36 cellular contexts compared by ENCODE assay signal in genomic region chr14:71800878-71801277, GRCh38.
"Had no signal": no experiment of that assay in that cellular context is flagged by ENCODE, and none has a peak within 500 bp of the region (broad histone marks: within the 10 kb centered on the region; RNA-seq: fewer than 3 reads in every experiment).

No MANE protein-coding gene starts in this region.

- H3K4me1 ChIP-seq: ascending aorta had no signal

- H3K4me3 Mint-ChIP-seq: activated B cell treated with CpG ODN at 0.5 μM for 24 hours; activated CD4-positive, alpha-beta memory T cell treated with anti-CD3 and anti-CD28 coated beads for 36 hours; activated CD4-positive, alpha-beta T cell treated with anti-CD3 and anti-CD28 coated beads, Interleukin-2, amount 10 ng/mL, durations not matched to agents 24 days and 14 days; activated CD8-positive, alpha-beta memory T cell treated with anti-CD3 and anti-CD28 coated beads, Interleukin-2, amount 10 ng/mL, durations not matched to agents 7 days and 5 days; activated CD8-positive, alpha-beta T cell treated with anti-CD3 and anti-CD28 coated beads, Interleukin-2, amount 10 ng/mL, durations not matched to agents 7 days and 5 days; activated naive CD4-positive, alpha-beta T cell treated with anti-CD3 and anti-CD28 coated beads, Interleukin-2, amount 10 ng/mL, durations not matched to agents 7 days and 5 days; activated naive CD4-positive, alpha-beta T cell treated with anti-CD3 and anti-CD28 coated beads, Interleukin-2, amount 50 U/mL, for 24 hours; activated naive CD8-positive, alpha-beta T cell; activated naive CD8-positive, alpha-beta T cell treated with anti-CD3 and anti-CD28 coated beads, Interleukin-2, amount 10 ng/mL, durations not matched to agents 7 days and 5 days; activated naive CD8-positive, alpha-beta T cell treated with anti-CD3 and anti-CD28 coated beads, Interleukin-2, amount 50 U/mL, for 24 hours; activated T-cell treated with anti-CD3 and anti-CD28 coated beads, Interleukin-2, amount 50 U/mL, for 24 hours; brain; central memory CD8-positive, alpha-beta T cell; T-helper 1 cell treated with Interleukin-12 subunit alpha and Interleukin-12 subunit beta and Interleukin-4 antibody, amounts not matched to agents 30 μg/mL and 1 μg/mL, for 36 hours; T-helper 2 cell treated with Interferon-gamma antibody and Interleukin-4, amounts not matched to agents 5 μg/mL and 100 μg/mL, for 36 hours had no signal

- H3K27me3 Mint-ChIP-seq: brain had no signal

- H3K27ac Mint-ChIP-seq: activated B cell treated with CpG ODN at 0.5 μM for 24 hours; activated CD4-positive, alpha-beta memory T cell treated with anti-CD3 and anti-CD28 coated beads for 36 hours; activated CD4-positive, alpha-beta T cell treated with anti-CD3 and anti-CD28 coated beads, Interleukin-2, amount 10 ng/mL, durations not matched to agents 24 days and 14 days; activated CD8-positive, alpha-beta memory T cell treated with anti-CD3 and anti-CD28 coated beads, Interleukin-2, amount 10 ng/mL, durations not matched to agents 7 days and 5 days; activated CD8-positive, alpha-beta T cell treated with anti-CD3 and anti-CD28 coated beads, Interleukin-2, amount 10 ng/mL, durations not matched to agents 7 days and 5 days; activated naive CD4-positive, alpha-beta T cell treated with anti-CD3 and anti-CD28 coated beads, Interleukin-2, amount 10 ng/mL, durations not matched to agents 7 days and 5 days; activated naive CD4-positive, alpha-beta T cell treated with anti-CD3 and anti-CD28 coated beads, Interleukin-2, amount 50 U/mL, for 24 hours; activated naive CD8-positive, alpha-beta T cell; activated naive CD8-positive, alpha-beta T cell treated with anti-CD3 and anti-CD28 coated beads, Interleukin-2, amount 10 ng/mL, durations not matched to agents 7 days and 5 days; activated naive CD8-positive, alpha-beta T cell treated with anti-CD3 and anti-CD28 coated beads, Interleukin-2, amount 50 U/mL, for 24 hours; activated T-cell treated with anti-CD3 and anti-CD28 coated beads, Interleukin-2, amount 50 U/mL, for 24 hours; activated T-helper 2 cell treated with anti-CD3 and anti-CD28 coated beads, Interferon-gamma antibody, Interleukin-2, Interleukin-4, amounts not matched to agents 10 μg/mL and 5 μg/mL and 100 μg/mL, durations not matched to agents 14 hours and 24 hours and 36 hours; brain; T-helper 1 cell treated with Interleukin-12 subunit alpha and Interleukin-12 subunit beta and Interleukin-4 antibody, amounts not matched to agents 30 μg/mL and 1 μg/mL, for 36 hours; T-helper 2 cell treated with Interferon-gamma antibody and Interleukin-4, amounts not matched to agents 5 μg/mL and 100 μg/mL, for 36 hours had no signal

- H3K36me3 ChIP-seq: ascending aorta, cardiac muscle cell had no signal

- H3K27me3 ChIP-seq: ascending aorta, cardiac muscle cell had no signal

- H3K9me3 ChIP-seq: ascending aorta had no signal

- H3K4me1 Mint-ChIP-seq: activated B cell treated with CpG ODN at 0.5 μM for 24 hours; activated CD4-positive, alpha-beta T cell treated with anti-CD3 and anti-CD28 coated beads, Interleukin-2, amount 10 ng/mL, durations not matched to agents 24 days and 14 days; activated CD8-positive, alpha-beta memory T cell treated with anti-CD3 and anti-CD28 coated beads, Interleukin-2, amount 10 ng/mL, durations not matched to agents 7 days and 5 days; activated naive CD4-positive, alpha-beta T cell treated with anti-CD3 and anti-CD28 coated beads, Interleukin-2, amount 10 ng/mL, durations not matched to agents 7 days and 5 days; activated naive CD4-positive, alpha-beta T cell treated with anti-CD3 and anti-CD28 coated beads, Interleukin-2, amount 50 U/mL, for 24 hours; activated naive CD8-positive, alpha-beta T cell treated with anti-CD3 and anti-CD28 coated beads, Interleukin-2, amount 10 ng/mL, durations not matched to agents 7 days and 5 days; activated naive CD8-positive, alpha-beta T cell treated with anti-CD3 and anti-CD28 coated beads, Interleukin-2, amount 50 U/mL, for 24 hours; brain; central memory CD8-positive, alpha-beta T cell had no signal

- H3K36me3 Mint-ChIP-seq: activated CD4-positive, alpha-beta memory T cell treated with anti-CD3 and anti-CD28 coated beads for 36 hours; activated CD8-positive, alpha-beta memory T cell treated with anti-CD3 and anti-CD28 coated beads, Interleukin-2, amount 10 ng/mL, durations not matched to agents 7 days and 5 days; activated naive CD4-positive, alpha-beta T cell treated with anti-CD3 and anti-CD28 coated beads, Interleukin-2, amount 10 ng/mL, durations not matched to agents 7 days and 5 days; activated naive CD4-positive, alpha-beta T cell treated with anti-CD3 and anti-CD28 coated beads, Interleukin-2, amount 50 U/mL, for 24 hours; activated naive CD8-positive, alpha-beta T cell treated with anti-CD3 and anti-CD28 coated beads, Interleukin-2, amount 10 ng/mL, durations not matched to agents 7 days and 5 days; brain had no signal

- H3K9me3 Mint-ChIP-seq: activated B cell treated with CpG ODN at 0.5 μM for 24 hours; activated CD4-positive, alpha-beta memory T cell treated with anti-CD3 and anti-CD28 coated beads for 36 hours; activated CD4-positive, alpha-beta T cell treated with anti-CD3 and anti-CD28 coated beads, Interleukin-2, amount 10 ng/mL, durations not matched to agents 24 days and 14 days; activated naive CD4-positive, alpha-beta T cell treated with anti-CD3 and anti-CD28 coated beads, Interleukin-2, amount 10 ng/mL, durations not matched to agents 7 days and 5 days; activated naive CD4-positive, alpha-beta T cell treated with anti-CD3 and anti-CD28 coated beads, Interleukin-2, amount 50 U/mL, for 24 hours; activated naive CD8-positive, alpha-beta T cell treated with anti-CD3 and anti-CD28 coated beads, Interleukin-2, amount 10 ng/mL, durations not matched to agents 7 days and 5 days; activated naive CD8-positive, alpha-beta T cell treated with anti-CD3 and anti-CD28 coated beads, Interleukin-2, amount 50 U/mL, for 24 hours; activated T-cell treated with anti-CD3 and anti-CD28 coated beads, Interleukin-2, amount 50 U/mL, for 24 hours; activated T-helper 2 cell treated with anti-CD3 and anti-CD28 coated beads, Interferon-gamma antibody, Interleukin-2, Interleukin-4, amounts not matched to agents 10 μg/mL and 5 μg/mL and 100 μg/mL, durations not matched to agents 14 hours and 24 hours and 36 hours; T-helper 1 cell treated with Interleukin-12 subunit alpha and Interleukin-12 subunit beta and Interleukin-4 antibody, amounts not matched to agents 30 μg/mL and 1 μg/mL, for 36 hours; T-helper 2 cell treated with Interferon-gamma antibody and Interleukin-4, amounts not matched to agents 5 μg/mL and 100 μg/mL, for 36 hours had no signal

- ATAC-seq: activated CD8-positive, alpha-beta memory T cell treated with anti-CD3 and anti-CD28 coated beads, Interleukin-2, amount 10 ng/mL, durations not matched to agents 7 days and 5 days; activated CD8-positive, alpha-beta T cell treated with anti-CD3 and anti-CD28 coated beads, Interleukin-2, amount 10 ng/mL, durations not matched to agents 7 days and 5 days; activated naive CD8-positive, alpha-beta T cell treated with anti-CD3 and anti-CD28 coated beads, Interleukin-2, amount 50 U/mL, for 24 hours had no signal

- H3K27ac ChIP-seq: ascending aorta, cardiac muscle cell, VCaP had no signal

- DNase-seq: activated B cell treated with CpG ODN at 0.5 μM for 24 hours; activated CD4-positive, alpha-beta memory T cell treated with anti-CD3 and anti-CD28 coated beads for 36 hours; activated CD4-positive, alpha-beta T cell treated with anti-CD3 and anti-CD28 coated beads for 4 hours; activated CD4-positive, alpha-beta T cell treated with anti-CD3 and anti-CD28 coated beads, Interleukin-2, amount 10 ng/mL, durations not matched to agents 24 days and 14 days; activated CD4-positive, alpha-beta T cell treated with anti-CD3 and anti-CD28 coated beads, Interleukin-2, amount 50 U/mL, for 1 hour; activated CD4-positive, alpha-beta T cell treated with anti-CD3 and anti-CD28 coated beads, Interleukin-2, amount 50 U/mL, for 4 hours; activated CD4-positive, CD25-positive, alpha-beta regulatory T cell treated with anti-CD3 and anti-CD28 coated beads, Interleukin-2, amount 50 U/mL, for 72 hours; activated CD8-positive, alpha-beta memory T cell treated with anti-CD3 and anti-CD28 coated beads for 24 hours; activated CD8-positive, alpha-beta memory T cell treated with anti-CD3 and anti-CD28 coated beads, Interleukin-2, amount 10 ng/mL, durations not matched to agents 7 days and 5 days; activated CD8-positive, alpha-beta memory T cell treated with anti-CD3 and anti-CD28 coated beads, Interleukin-2, amount 50 U/mL, for 48 hours; activated CD8-positive, alpha-beta T cell treated with anti-CD3 and anti-CD28 coated beads, Interleukin-2, amount 10 ng/mL, durations not matched to agents 7 days and 5 days; activated effector memory CD4-positive, alpha-beta T cell treated with Interleukin-2 at 50 U/mL for 16 hours; activated gamma-delta T cell; activated naive CD4-positive, alpha-beta T cell treated with anti-CD3 and anti-CD28 coated beads, Interleukin-2, amount 10 ng/mL, durations not matched to agents 7 days and 5 days; activated naive CD4-positive, alpha-beta T cell treated with Interleukin-2 at 50 U/mL for 16 hours; activated naive CD8-positive, alpha-beta T cell treated with anti-CD3 and anti-CD28 coated beads, Interleukin-2, amount 10 ng/mL, durations not matched to agents 7 days and 5 days; activated naive CD8-positive, alpha-beta T cell treated with anti-CD3 and anti-CD28 coated beads, Interleukin-2, amount 50 U/mL, for 24 hours; activated T-cell treated with anti-CD3 and anti-CD28 coated beads, Interleukin-2, amount 50 U/mL, for 24 hours; activated T-cell treated with anti-CD3 and anti-CD28 coated beads, Interleukin-2, amount 50 U/mL, for 48 hours; amygdala; anterior cingulate cortex; caudate nucleus; cerebellar nuclear complex; T-helper 1 cell; T-helper 2 cell; T-helper 9 cell had no signal

- H3K4me3 ChIP-seq: ascending aorta, cardiac muscle cell had no signal
